1 cellular context compared by ENCODE assay signal in the genomic region with DNA sequence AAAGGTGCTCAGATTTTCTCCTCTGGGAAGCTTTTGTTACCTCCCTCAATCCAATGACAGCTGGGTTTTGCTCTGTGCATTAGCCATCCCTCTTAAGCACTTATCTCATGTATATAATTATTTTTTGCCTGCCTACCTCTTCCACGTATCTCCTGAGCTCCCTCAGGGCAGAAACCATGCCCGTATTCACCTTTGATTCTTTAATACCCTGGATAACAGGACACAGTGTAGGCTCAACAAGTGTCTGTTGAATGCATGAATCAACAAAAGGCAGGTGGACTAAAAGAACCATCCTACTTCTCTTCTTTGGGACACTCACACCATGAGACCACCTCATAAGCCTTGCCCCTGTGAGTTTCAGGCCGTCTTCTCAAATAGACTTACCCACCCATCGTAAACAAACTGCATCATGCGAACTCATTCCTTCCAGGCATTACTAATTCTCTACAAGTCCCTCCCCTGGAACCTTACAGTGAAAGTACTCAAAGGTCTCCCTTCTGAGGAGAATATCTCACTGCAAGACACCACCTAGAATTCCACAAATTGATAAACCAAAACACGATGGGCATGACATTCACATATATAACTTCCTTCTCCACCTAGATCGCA.
TF ChIP-seq lines count a peak whose summit lies in the region.

No MANE protein-coding gene starts in this region.

TF ChIP-seq in HEK293T, 16 proteins besides CTCF, POLR2A, EP300 and RAD21 (continued from another document):
- TF ChIP-seq HDGF (IDR thresholded peaks at IDR 0.05; ENCODE audit: borderline replicate concordance) (no peak), NFRKB (IDR thresholded peaks at IDR 0.05) (no peak), FOXA1 (IDR thresholded peaks at IDR 0.05) (no peak), ARNT (IDR thresholded peaks at IDR 0.05) (no peak), SP1 (IDR thresholded peaks at IDR 0.05) (no peak), SUZ12 (IDR thresholded peaks at IDR 0.05) (no peak)
- TF ChIP-seq, protein P1, sequence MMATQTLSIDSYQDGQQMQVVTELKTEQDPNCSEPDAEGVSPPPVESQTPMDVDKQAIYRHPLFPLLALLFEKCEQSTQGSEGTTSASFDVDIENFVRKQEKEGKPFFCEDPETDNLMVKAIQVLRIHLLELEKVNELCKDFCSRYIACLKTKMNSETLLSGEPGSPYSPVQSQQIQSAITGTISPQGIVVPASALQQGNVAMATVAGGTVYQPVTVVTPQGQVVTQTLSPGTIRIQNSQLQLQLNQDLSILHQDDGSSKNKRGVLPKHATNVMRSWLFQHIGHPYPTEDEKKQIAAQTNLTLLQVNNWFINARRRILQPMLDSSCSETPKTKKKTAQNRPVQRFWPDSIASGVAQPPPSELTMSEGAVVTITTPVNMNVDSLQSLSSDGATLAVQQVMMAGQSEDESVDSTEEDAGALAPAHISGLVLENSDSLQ (IDR thresholded peaks at IDR 0.05): no peak
